In the genomic region with DNA sequence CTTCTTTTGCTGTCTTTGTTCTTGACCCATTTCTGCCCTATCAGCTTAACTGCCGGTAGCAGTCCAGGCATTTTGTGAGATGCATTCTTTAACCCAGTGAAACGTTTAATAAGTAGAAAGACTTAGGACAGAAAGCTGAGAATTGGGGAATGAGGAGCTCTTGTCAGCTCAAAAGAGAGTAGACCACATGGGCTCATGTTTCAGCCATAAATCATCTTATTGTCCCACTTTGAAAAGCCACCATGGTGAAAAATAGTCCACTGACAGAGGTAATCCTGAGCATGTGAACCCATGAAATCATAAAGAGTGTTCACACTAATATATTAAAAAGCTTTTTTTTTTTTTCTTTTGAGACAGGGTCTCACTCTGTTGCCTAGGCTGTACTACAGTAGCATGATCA, we compare ENCODE assay signal across 2 cellular contexts.
TF ChIP-seq lines count a peak whose summit lies in the region.

No MANE protein-coding gene starts in this region.

TF ChIP-seq in HEK293T, 16 proteins besides CTCF, POLR2A, EP300 and RAD21:
- TF ChIP-seq, protein P1, sequence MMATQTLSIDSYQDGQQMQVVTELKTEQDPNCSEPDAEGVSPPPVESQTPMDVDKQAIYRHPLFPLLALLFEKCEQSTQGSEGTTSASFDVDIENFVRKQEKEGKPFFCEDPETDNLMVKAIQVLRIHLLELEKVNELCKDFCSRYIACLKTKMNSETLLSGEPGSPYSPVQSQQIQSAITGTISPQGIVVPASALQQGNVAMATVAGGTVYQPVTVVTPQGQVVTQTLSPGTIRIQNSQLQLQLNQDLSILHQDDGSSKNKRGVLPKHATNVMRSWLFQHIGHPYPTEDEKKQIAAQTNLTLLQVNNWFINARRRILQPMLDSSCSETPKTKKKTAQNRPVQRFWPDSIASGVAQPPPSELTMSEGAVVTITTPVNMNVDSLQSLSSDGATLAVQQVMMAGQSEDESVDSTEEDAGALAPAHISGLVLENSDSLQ (IDR thresholded peaks at IDR 0.05): peak; percentile 39; the same call in 1 of the 2 replicates
- no peak for TF ChIP-seq ZNF384 (IDR thresholded peaks at IDR 0.05)

TF ChIP-seq in K562, 482 proteins besides CTCF, POLR2A, EP300 and RAD21:
- TF ChIP-seq, protein P2, sequence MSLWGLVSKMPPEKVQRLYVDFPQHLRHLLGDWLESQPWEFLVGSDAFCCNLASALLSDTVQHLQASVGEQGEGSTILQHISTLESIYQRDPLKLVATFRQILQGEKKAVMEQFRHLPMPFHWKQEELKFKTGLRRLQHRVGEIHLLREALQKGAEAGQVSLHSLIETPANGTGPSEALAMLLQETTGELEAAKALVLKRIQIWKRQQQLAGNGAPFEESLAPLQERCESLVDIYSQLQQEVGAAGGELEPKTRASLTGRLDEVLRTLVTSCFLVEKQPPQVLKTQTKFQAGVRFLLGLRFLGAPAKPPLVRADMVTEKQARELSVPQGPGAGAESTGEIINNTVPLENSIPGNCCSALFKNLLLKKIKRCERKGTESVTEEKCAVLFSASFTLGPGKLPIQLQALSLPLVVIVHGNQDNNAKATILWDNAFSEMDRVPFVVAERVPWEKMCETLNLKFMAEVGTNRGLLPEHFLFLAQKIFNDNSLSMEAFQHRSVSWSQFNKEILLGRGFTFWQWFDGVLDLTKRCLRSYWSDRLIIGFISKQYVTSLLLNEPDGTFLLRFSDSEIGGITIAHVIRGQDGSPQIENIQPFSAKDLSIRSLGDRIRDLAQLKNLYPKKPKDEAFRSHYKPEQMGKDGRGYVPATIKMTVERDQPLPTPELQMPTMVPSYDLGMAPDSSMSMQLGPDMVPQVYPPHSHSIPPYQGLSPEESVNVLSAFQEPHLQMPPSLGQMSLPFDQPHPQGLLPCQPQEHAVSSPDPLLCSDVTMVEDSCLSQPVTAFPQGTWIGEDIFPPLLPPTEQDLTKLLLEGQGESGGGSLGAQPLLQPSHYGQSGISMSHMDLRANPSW (CRISPR knock-in tag; IDR thresholded peaks at IDR 0.05): no peak
- TF ChIP-seq SREBF1 (IDR thresholded peaks at IDR 0.05; ENCODE audit: borderline replicate concordance, low read depth, low read length) (no peak), ZNF445 (CRISPR knock-in tag; IDR thresholded peaks at IDR 0.05; ENCODE audit: low read depth) (no peak), ZNF431 (CRISPR knock-in tag; IDR thresholded peaks at IDR 0.05) (no peak), ZNF263 (CRISPR knock-in tag; IDR thresholded peaks at IDR 0.05; ENCODE audit: borderline replicate concordance) (no peak), ZNF551 (CRISPR knock-in tag; IDR thresholded peaks at IDR 0.05) (no peak), GTF2E2 (tag; IDR thresholded peaks at IDR 0.05) (no peak), E2F3 (CRISPR knock-in tag; IDR thresholded peaks at IDR 0.05) (no peak), SIX5 (IDR thresholded peaks at IDR 0.05; ENCODE audit: borderline replicate concordance in 1 of 2, insufficient read depth in 1 of 2, low read depth in 1 of 2, low read length in 2 of 2) (no peak), FOXP1 (CRISPR knock-in tag; IDR thresholded peaks at IDR 0.05) (no peak), MEIS2 (IDR thresholded peaks at IDR 0.05; ENCODE audit: partially characterized antibody) (peak; percentile 67), FIP1L1 (IDR thresholded peaks at IDR 0.05; ENCODE audit: low read depth, low read length, poor library complexity, severe bottlenecking) (no peak), ZNF436 (CRISPR knock-in tag; IDR thresholded peaks at IDR 0.05) (no peak)
- TF ChIP-seq, protein P3, sequence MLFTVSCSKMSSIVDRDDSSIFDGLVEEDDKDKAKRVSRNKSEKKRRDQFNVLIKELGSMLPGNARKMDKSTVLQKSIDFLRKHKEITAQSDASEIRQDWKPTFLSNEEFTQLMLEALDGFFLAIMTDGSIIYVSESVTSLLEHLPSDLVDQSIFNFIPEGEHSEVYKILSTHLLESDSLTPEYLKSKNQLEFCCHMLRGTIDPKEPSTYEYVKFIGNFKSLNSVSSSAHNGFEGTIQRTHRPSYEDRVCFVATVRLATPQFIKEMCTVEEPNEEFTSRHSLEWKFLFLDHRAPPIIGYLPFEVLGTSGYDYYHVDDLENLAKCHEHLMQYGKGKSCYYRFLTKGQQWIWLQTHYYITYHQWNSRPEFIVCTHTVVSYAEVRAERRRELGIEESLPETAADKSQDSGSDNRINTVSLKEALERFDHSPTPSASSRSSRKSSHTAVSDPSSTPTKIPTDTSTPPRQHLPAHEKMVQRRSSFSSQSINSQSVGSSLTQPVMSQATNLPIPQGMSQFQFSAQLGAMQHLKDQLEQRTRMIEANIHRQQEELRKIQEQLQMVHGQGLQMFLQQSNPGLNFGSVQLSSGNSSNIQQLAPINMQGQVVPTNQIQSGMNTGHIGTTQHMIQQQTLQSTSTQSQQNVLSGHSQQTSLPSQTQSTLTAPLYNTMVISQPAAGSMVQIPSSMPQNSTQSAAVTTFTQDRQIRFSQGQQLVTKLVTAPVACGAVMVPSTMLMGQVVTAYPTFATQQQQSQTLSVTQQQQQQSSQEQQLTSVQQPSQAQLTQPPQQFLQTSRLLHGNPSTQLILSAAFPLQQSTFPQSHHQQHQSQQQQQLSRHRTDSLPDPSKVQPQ (CRISPR knock-in tag; IDR thresholded peaks at IDR 0.05; ENCODE audit: borderline replicate concordance): no peak
- TF ChIP-seq, protein P4, sequence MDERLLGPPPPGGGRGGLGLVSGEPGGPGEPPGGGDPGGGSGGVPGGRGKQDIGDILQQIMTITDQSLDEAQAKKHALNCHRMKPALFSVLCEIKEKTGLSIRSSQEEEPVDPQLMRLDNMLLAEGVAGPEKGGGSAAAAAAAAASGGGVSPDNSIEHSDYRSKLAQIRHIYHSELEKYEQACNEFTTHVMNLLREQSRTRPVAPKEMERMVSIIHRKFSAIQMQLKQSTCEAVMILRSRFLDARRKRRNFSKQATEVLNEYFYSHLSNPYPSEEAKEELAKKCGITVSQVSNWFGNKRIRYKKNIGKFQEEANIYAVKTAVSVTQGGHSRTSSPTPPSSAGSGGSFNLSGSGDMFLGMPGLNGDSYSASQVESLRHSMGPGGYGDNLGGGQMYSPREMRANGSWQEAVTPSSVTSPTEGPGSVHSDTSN (CRISPR knock-in tag; IDR thresholded peaks at IDR 0.05; ENCODE audit: low read depth): no peak
- TF ChIP-seq, protein P4 (tag; conservative IDR thresholded peaks at IDR 0.05; ENCODE audit: low read depth): peak; percentile 63; the same call in 1 of the 2 replicates
- TF ChIP-seq, protein P1 (IDR thresholded peaks at IDR 0.05): peak; percentile 67; the same call in 1 of the 2 replicates
- TF ChIP-seq, protein P5, sequence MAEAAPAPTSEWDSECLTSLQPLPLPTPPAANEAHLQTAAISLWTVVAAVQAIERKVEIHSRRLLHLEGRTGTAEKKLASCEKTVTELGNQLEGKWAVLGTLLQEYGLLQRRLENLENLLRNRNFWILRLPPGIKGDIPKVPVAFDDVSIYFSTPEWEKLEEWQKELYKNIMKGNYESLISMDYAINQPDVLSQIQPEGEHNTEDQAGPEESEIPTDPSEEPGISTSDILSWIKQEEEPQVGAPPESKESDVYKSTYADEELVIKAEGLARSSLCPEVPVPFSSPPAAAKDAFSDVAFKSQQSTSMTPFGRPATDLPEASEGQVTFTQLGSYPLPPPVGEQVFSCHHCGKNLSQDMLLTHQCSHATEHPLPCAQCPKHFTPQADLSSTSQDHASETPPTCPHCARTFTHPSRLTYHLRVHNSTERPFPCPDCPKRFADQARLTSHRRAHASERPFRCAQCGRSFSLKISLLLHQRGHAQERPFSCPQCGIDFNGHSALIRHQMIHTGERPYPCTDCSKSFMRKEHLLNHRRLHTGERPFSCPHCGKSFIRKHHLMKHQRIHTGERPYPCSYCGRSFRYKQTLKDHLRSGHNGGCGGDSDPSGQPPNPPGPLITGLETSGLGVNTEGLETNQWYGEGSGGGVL (CRISPR knock-in tag; IDR thresholded peaks at IDR 0.05): no peak
- TF ChIP-seq, protein P6, sequence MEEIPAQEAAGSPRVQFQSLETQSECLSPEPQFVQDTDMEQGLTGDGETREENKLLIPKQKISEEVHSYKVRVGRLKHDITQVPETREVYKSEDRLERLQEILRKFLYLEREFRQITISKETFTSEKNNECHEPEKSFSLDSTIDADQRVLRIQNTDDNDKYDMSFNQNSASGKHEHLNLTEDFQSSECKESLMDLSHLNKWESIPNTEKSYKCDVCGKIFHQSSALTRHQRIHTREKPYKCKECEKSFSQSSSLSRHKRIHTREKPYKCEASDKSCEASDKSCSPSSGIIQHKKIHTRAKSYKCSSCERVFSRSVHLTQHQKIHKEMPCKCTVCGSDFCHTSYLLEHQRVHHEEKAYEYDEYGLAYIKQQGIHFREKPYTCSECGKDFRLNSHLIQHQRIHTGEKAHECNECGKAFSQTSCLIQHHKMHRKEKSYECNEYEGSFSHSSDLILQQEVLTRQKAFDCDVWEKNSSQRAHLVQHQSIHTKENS (CRISPR knock-in tag; IDR thresholded peaks at IDR 0.05): no peak
- TF ChIP-seq, protein P7, sequence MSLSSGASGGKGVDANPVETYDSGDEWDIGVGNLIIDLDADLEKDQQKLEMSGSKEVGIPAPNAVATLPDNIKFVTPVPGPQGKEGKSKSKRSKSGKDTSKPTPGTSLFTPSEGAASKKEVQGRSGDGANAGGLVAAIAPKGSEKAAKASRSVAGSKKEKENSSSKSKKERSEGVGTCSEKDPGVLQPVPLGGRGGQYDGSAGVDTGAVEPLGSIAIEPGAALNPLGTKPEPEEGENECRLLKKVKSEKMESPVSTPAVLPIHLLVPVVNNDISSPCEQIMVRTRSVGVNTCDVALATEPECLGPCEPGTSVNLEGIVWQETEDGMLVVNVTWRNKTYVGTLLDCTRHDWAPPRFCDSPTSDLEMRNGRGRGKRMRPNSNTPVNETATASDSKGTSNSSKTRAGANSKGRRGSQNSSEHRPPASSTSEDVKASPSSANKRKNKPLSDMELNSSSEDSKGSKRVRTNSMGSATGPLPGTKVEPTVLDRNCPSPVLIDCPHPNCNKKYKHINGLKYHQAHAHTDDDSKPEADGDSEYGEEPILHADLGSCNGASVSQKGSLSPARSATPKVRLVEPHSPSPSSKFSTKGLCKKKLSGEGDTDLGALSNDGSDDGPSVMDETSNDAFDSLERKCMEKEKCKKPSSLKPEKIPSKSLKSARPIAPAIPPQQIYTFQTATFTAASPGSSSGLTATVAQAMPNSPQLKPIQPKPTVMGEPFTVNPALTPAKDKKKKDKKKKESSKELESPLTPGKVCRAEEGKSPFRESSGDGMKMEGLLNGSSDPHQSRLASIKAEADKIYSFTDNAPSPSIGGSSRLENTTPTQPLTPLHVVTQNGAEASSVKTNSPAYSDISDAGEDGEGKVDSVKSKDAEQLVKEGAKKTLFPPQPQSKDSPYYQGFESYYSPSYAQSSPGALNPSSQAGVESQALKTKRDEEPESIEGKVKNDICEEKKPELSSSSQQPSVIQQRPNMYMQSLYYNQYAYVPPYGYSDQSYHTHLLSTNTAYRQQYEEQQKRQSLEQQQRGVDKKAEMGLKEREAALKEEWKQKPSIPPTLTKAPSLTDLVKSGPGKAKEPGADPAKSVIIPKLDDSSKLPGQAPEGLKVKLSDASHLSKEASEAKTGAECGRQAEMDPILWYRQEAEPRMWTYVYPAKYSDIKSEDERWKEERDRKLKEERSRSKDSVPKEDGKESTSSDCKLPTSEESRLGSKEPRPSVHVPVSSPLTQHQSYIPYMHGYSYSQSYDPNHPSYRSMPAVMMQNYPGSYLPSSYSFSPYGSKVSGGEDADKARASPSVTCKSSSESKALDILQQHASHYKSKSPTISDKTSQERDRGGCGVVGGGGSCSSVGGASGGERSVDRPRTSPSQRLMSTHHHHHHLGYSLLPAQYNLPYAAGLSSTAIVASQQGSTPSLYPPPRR (CRISPR knock-in tag; IDR thresholded peaks at IDR 0.05; ENCODE audit: borderline replicate concordance): no peak
